Comparison of ENCODE assay signal across 11 cellular contexts in genomic region chr3:41434781-41435180, GRCh38.
"Had no signal": no experiment of that assay in that cellular context is flagged by ENCODE, and none has a peak within 500 bp of the region (broad histone marks: within the 10 kb centered on the region; RNA-seq: fewer than 3 reads in every experiment).

No MANE protein-coding gene starts in this region.

- H3K27me3 ChIP-seq: gastroesophageal sphincter, ovary, thyroid gland, uterus had no signal

- H3K36me3 ChIP-seq: gastroesophageal sphincter, ovary, thyroid gland, uterus had no signal

- H3K9me3 ChIP-seq: ovary, thyroid gland had no signal

- H3K27ac Mint-ChIP-seq: activated naive CD8-positive, alpha-beta T cell; T-helper 17 cell had no signal

- H3K27me3 Mint-ChIP-seq: activated naive CD8-positive, alpha-beta T cell; T-helper 17 cell had no signal

- H3K4me3 ChIP-seq: coronary artery, gastroesophageal sphincter, ovary, thyroid gland, uterus had no signal

- H3K4me1 ChIP-seq: gastroesophageal sphincter, thyroid gland, uterus had no signal

- DNase-seq: activated CD4-positive, alpha-beta T cell treated with anti-CD3 and anti-CD28 coated beads, Interleukin-2, amount 50 U/mL, for 1 hour; aorta; caudate nucleus; effector CD4-positive, alpha-beta T cell; ovary; T-helper 17 cell; thyroid gland; uterus had no signal

- H3K27ac ChIP-seq: coronary artery, gastroesophageal sphincter, ovary, thyroid gland, uterus had no signal

- H3K4me1 Mint-ChIP-seq: T-helper 17 cell had no signal

- H3K4me3 Mint-ChIP-seq: activated naive CD8-positive, alpha-beta T cell; T-helper 17 cell had no signal
